In genomic region chr20:10536531-10536930, GRCh38 we compare ENCODE assay signal across 8 cellular contexts.
DNase-seq lines count a peak whose midpoint lies in the region; ATAC-seq, FAIRE-seq and TF ChIP-seq lines count a peak whose summit lies in the region.

No MANE protein-coding gene starts in this region.

- H3K36me3 ChIP-seq in bronchial epithelial cell (ENCODE audit: control insufficient read depth, insufficient read depth, low read length): peaks cover 1% of the 10 kb centered on the region

- no peak overlapping the region for H3K27ac Mint-ChIP-seq in activated CD4-positive, alpha-beta T cell treated with anti-CD3 and anti-CD28 coated beads for 36 hours

- no peaks in the 10 kb centered on the region for H3K9me3 Mint-ChIP-seq in activated CD4-positive, alpha-beta T cell treated with anti-CD3 and anti-CD28 coated beads for 36 hours (ENCODE audit: low read depth)

- H3K27me3 ChIP-seq in bronchial epithelial cell (ENCODE audit: control insufficient read depth, insufficient read depth, low read length): no peaks in the 10 kb centered on the region

- H3K4me3 ChIP-seq in bronchial epithelial cell (ENCODE audit: low read depth, low read length): no peak overlapping the region
- H3K4me3 ChIP-seq in retinal pigment epithelial cell (ENCODE audit: low read length): no peak overlapping the region

- peak; percentile 30 for ATAC-seq in activated CD4-positive, alpha-beta T cell treated with anti-CD3 and anti-CD28 coated beads for 36 hours

- H3K36me3 Mint-ChIP-seq in activated CD4-positive, alpha-beta T cell treated with anti-CD3 and anti-CD28 coated beads for 36 hours (ENCODE audit: low read depth): no peaks in the 10 kb centered on the region

- POLR2A ChIA-PET in activated CD4-positive, alpha-beta T cell treated with anti-CD3 and anti-CD28 coated beads for 36 hours (lab: Charles Lee): no interaction called here

- FAIRE-seq in bronchial epithelial cell (lab: Jason Lieb, UNC): no peak

- H3K27me3 Mint-ChIP-seq in activated CD4-positive, alpha-beta T cell treated with anti-CD3 and anti-CD28 coated beads for 36 hours: no peaks in the 10 kb centered on the region

- H3K4me1 Mint-ChIP-seq in activated CD4-positive, alpha-beta T cell treated with anti-CD3 and anti-CD28 coated beads for 36 hours: peaks cover 17% of the 10 kb centered on the region

- DNase-seq in activated CD4-positive, alpha-beta T cell treated with anti-CD3 and anti-CD28 coated beads for 36 hours: peak; percentile 51
- DNase-seq in activated CD4-positive, alpha-beta T cell treated with anti-CD3 and anti-CD28 coated beads for 1 hour: no peak
- DNase-seq in NCI-H2196 (lab: John Stamatoyannopoulos, UW; ENCODE audit: unreplicated experiment) (peak; percentile 67), bronchial epithelial cell (ENCODE audit: low read depth) (peak; percentile 39), retinal pigment epithelial cell (ENCODE audit: low read depth) (no peak), T1000 (lab: John Stamatoyannopoulos, UW) (no peak), C1 segment of cervical spinal cord (lab: John Stamatoyannopoulos, UW) (no peak), CD1c-positive myeloid dendritic cell (ENCODE audit: extremely low spot score) (no peak)

- peak; percentile 59 for TF ChIP-seq CTCF in bronchial epithelial cell (IDR thresholded peaks at IDR 0.05; ENCODE audit: insufficient read depth, low read length, severe bottlenecking)
- peak; percentile 68 for TF ChIP-seq CTCF in retinal pigment epithelial cell (conservative IDR thresholded peaks at IDR 0.05; ENCODE audit: low read depth, low read length)

- intact Hi-C loops in activated CD4-positive, alpha-beta T cell treated with anti-CD3 and anti-CD28 coated beads for 36 hours (cut with DNase I, micrococcal nuclease): loop anchor here (1.0 to 5.0 kb wide), 2 partner anchors 67 to 559 kb away; no protein-coding TSS in a partner anchor

- CTCF ChIA-PET in activated CD4-positive, alpha-beta T cell treated with anti-CD3 and anti-CD28 coated beads for 36 hours (lab: Charles Lee): interaction anchor here (1.3 kb wide), 1 partner anchor 61 kb away, joined by 4 read pairs; no protein-coding TSS in a partner anchor

- no peak overlapping the region for H3K4me3 Mint-ChIP-seq in activated CD4-positive, alpha-beta T cell treated with anti-CD3 and anti-CD28 coated beads for 36 hours

Comparison
In these comparisons a context has a peak if more than half of its experiments do, and no peak if none do; other contexts are left out.
1. DNase-seq: peak in activated CD4-positive, alpha-beta T cell treated with anti-CD3 and anti-CD28 coated beads for 36 hours (single experiment), NCI-H2196 (single experiment) and bronchial epithelial cell (single experiment); none in activated CD4-positive, alpha-beta T cell treated with anti-CD3 and anti-CD28 coated beads for 1 hour (single experiment), retinal pigment epithelial cell (single experiment), T1000 (single experiment), C1 segment of cervical spinal cord (0 of 14) and CD1c-positive myeloid dendritic cell (single experiment).